ENCODE assay signal across 1 cellular context in genomic region chr16:84284168-84284722, GRCh38.
TF ChIP-seq lines count a peak whose summit lies in the region.

No MANE protein-coding gene starts in this region.

TF ChIP-seq in K562, 482 proteins besides CTCF, POLR2A, EP300 and RAD21:
- TF ChIP-seq ATF1 (CRISPR knock-in tag; IDR thresholded peaks at IDR 0.05) (no peak), ATF1 (tag; IDR thresholded peaks at IDR 0.05) (no peak), TCF3 (CRISPR knock-in tag; IDR thresholded peaks at IDR 0.05) (no peak), NFIC (IDR thresholded peaks at IDR 0.05) (no peak), CREBBP (IDR thresholded peaks at IDR 0.05; ENCODE audit: low read depth, low read length) (no peak), FOXK1 (CRISPR knock-in tag; IDR thresholded peaks at IDR 0.05; ENCODE audit: borderline replicate concordance) (no peak), ZNF740 (CRISPR knock-in tag; IDR thresholded peaks at IDR 0.05) (no peak), ZNF740 (tag; IDR thresholded peaks at IDR 0.05) (no peak), ZNF239 (CRISPR knock-in tag; IDR thresholded peaks at IDR 0.05) (no peak), VEZF1 (CRISPR knock-in tag; IDR thresholded peaks at IDR 0.05) (no peak), ZBTB34 (CRISPR knock-in tag; IDR thresholded peaks at IDR 0.05) (no peak), COPS2 (conservative IDR thresholded peaks at IDR 0.05) (no peak), ZNF175 (CRISPR knock-in tag; IDR thresholded peaks at IDR 0.05; ENCODE audit: low read depth) (no peak), CEBPB (tag; IDR thresholded peaks at IDR 0.05) (peak; percentile 94), HMG20A (CRISPR knock-in tag; conservative IDR thresholded peaks at IDR 0.05) (no peak), SOX6 (IDR thresholded peaks at IDR 0.05) (no peak), ZNF354B (CRISPR knock-in tag; IDR thresholded peaks at IDR 0.05) (no peak), CEBPG (CRISPR knock-in tag; IDR thresholded peaks at IDR 0.05) (peak; percentile 51; the same call in 1 of the 2 replicates), CEBPG (tag; conservative IDR thresholded peaks at IDR 0.05 in 1 of 2, IDR thresholded peaks at IDR 0.05 in 1 of 2) (peak; percentile 74 to 85), U2AF1 (optimal IDR thresholded peaks at IDR 0.05; ENCODE audit: low read depth, low read length) (no peak), REST (CRISPR knock-in tag; IDR thresholded peaks at IDR 0.05; ENCODE audit: low read depth) (no peak), ZFP36 (IDR thresholded peaks at IDR 0.05; ENCODE audit: low read depth, low read length, partially characterized antibody) (peak; percentile 39)
